Comparison of ENCODE assay signal across 8 cellular contexts in genomic region chr11:96341237-96342130, GRCh38. TPM values are rescaled to one million over a fixed set of nuclear protein-coding genes. Genes with fewer than 3 reads are reported as not detected.
DNase-seq lines count a peak whose midpoint lies in the region; ATAC-seq and TF ChIP-seq lines count a peak whose summit lies in the region.

No MANE protein-coding gene starts in this region.

- H2BK120ac ChIP-seq in IMR-90 (ENCODE audit: low read depth, low read length) = peak overlapping the region; percentile 89

- peak overlapping the region; percentile 80 for H2AK9ac ChIP-seq in IMR-90 (replicated peaks; ENCODE audit: low read depth, low read length, poor library complexity)

- peak overlapping the region; percentile 95 for H3K56ac ChIP-seq in IMR-90 (ENCODE audit: extremely low read depth, insufficient read depth, low read length)

- H2BK20ac ChIP-seq in IMR-90 (ENCODE audit: low read depth, low read length) = peak overlapping the region; percentile 57

- TF ChIP-seq RAD21 in IMR-90 (IDR thresholded peaks at IDR 0.05; ENCODE audit: low read length) = peak; percentile 30

- H3K18ac ChIP-seq in IMR-90 (ENCODE audit: low read depth, low read length) = peak overlapping the region; percentile 97

- peaks cover 10% of the 10 kb centered on the region for H3K36me3 Mint-ChIP-seq in activated CD4-positive, alpha-beta T cell treated with anti-CD3 and anti-CD28 coated beads, Interleukin-2, amount 10 ng/mL, durations not matched to agents 24 days and 14 days (ENCODE audit: low read depth)
- H3K36me3 Mint-ChIP-seq in memory B cell = no peaks in the 10 kb centered on the region

- H2AFZ ChIP-seq in IMR-90 (replicated peaks; ENCODE audit: low read length, poor library complexity) = peak overlapping the region; percentile 69

- TF ChIP-seq CTCF in IMR-90 (conservative IDR thresholded peaks at IDR 0.05; ENCODE audit: low read depth, low read length) = peak; percentile 52

- peaks cover 21 to 60% of the 10 kb centered on the region in 2 experiments; a peak in 3 of 4 replicates for H3K79me1 ChIP-seq in IMR-90 (ENCODE audit: low read depth in 1 of 2, low read length in 2 of 2)

- BruUV-seq in IMR-90 (replicated peaks; lab: Mats Ljungman, UMichigan) = no TSS peak

- H3K4me3 Mint-ChIP-seq in activated CD4-positive, alpha-beta T cell treated with anti-CD3 and anti-CD28 coated beads, Interleukin-2, amount 10 ng/mL, durations not matched to agents 24 days and 14 days = peak overlapping the region; percentile 95
- H3K4me3 Mint-ChIP-seq in memory B cell = peak overlapping the region; percentile 99

- H3K27ac ChIP-seq in IMR-90 (ENCODE audit: insufficient read depth, low read length) (peak overlapping the region; percentile 94), duodenal mucosa (ENCODE audit: low read depth, low read length) (peak overlapping the region; percentile 54)

- dilution Hi-C loops in IMR-90 (cut with HindIII; ENCODE audit: low sequenced_read_pairs, unreplicated experiment) = no loop called here

- peaks cover 7% of the 10 kb centered on the region for H3K9me1 ChIP-seq in IMR-90 (ENCODE audit: insufficient read depth, low read length)

- H3K27me3 Mint-ChIP-seq in activated CD4-positive, alpha-beta T cell treated with anti-CD3 and anti-CD28 coated beads, Interleukin-2, amount 10 ng/mL, durations not matched to agents 24 days and 14 days = no peaks in the 10 kb centered on the region
- no peaks in the 10 kb centered on the region for H3K27me3 Mint-ChIP-seq in memory B cell

- peak overlapping the region; percentile 95 for H3K23ac ChIP-seq in IMR-90 (ENCODE audit: low read depth, low read length)

- H3K27me3 ChIP-seq in IMR-90 (ENCODE audit: control insufficient read depth, insufficient read depth, low read length) (no peaks in the 10 kb centered on the region), duodenal mucosa (ENCODE audit: control insufficient read depth in 1 of 2, insufficient read depth in 2 of 2, low read length in 2 of 2) (no peaks in the 10 kb centered on the region)

- H2AK5ac ChIP-seq in IMR-90 (ENCODE audit: low read depth, low read length) = peak overlapping the region; percentile 80

- peak overlapping the region; percentile 91 for H4K5ac ChIP-seq in IMR-90 (ENCODE audit: low read depth, low read length)

- DNase-seq in Ammon's horn (ENCODE audit: low spot score) (peak; percentile 53), IMR-90 (peak; percentile 56), memory B cell (ENCODE audit: low spot score in 2 of 2) (peak; percentile 54 to 57), occipital lobe (lab: John Stamatoyannopoulos, UW) (no peak)
- peak; percentile 91 for DNase-seq in activated CD4-positive, alpha-beta T cell treated with anti-CD3 and anti-CD28 coated beads, Interleukin-2, amount 10 ng/mL, durations not matched to agents 24 days and 14 days
- peak; percentile 45 for DNase-seq in stimulated activated CD8-positive, alpha-beta memory T cell treated with anti-CD3 and anti-CD28 coated beads, Interleukin-4, amount 100 ng/mL, for 24 hours (ENCODE audit: low read depth)

- peak overlapping the region; percentile 88 for H4K91ac ChIP-seq in IMR-90 (ENCODE audit: insufficient read depth, low read depth, low read length)

- no peak; the same call in 1 of the 2 replicates for TF ChIP-seq POLR2A in IMR-90 (IDR thresholded peaks at IDR 0.05; ENCODE audit: low read depth, low read length)

- POLR2A ChIA-PET in IMR-90 (lab: Charles Lee; ENCODE audit: unreplicated experiment) = interaction anchor here (1.1 to 1.2 kb wide), 2 partner anchors 98 to 186 kb away, joined by 3 read pairs; no protein-coding TSS in a partner anchor

- H3K9me3 ChIP-seq in IMR-90 (ENCODE audit: control insufficient read depth, insufficient read depth, low read length) = no peaks in the 10 kb centered on the region
- no peaks in the 10 kb centered on the region for H3K9me3 ChIP-seq in duodenal mucosa (ENCODE audit: control insufficient read depth in 1 of 2, low read length in 2 of 2)

- H2BK15ac ChIP-seq in IMR-90 (ENCODE audit: low read depth, low read length) = peak overlapping the region; percentile 72

- H3K4ac ChIP-seq in IMR-90 (ENCODE audit: low read depth, low read length) = peak overlapping the region; percentile 93

- H4K20me1 ChIP-seq in IMR-90 (ENCODE audit: insufficient read depth, low read length) = peaks cover 2% of the 10 kb centered on the region; the same call in 1 of the 2 replicates

- peaks cover 2% of the 10 kb centered on the region for H3K36me3 ChIP-seq in IMR-90 (ENCODE audit: control insufficient read depth, insufficient read depth, low read length)
- no peaks in the 10 kb centered on the region for H3K36me3 ChIP-seq in duodenal mucosa (ENCODE audit: control insufficient read depth in 1 of 2, insufficient read depth in 2 of 2, low read length in 2 of 2)

- in situ Hi-C loops in IMR-90 (cut with MboI; ENCODE audit: low sequenced_read_pairs) = loop anchor here (5.0 kb wide), 2 partner anchors 179 to 289 kb away; no protein-coding TSS in a partner anchor

- H3K14ac ChIP-seq in IMR-90 (replicated peaks; ENCODE audit: low read depth, low read length) = peak overlapping the region; percentile 94

- H3K4me2 ChIP-seq in IMR-90 (ENCODE audit: low read depth, low read length) = peak overlapping the region; percentile 96

- WGBS in IMR-90 (ENCODE audit: extremely low coverage in 2 of 2, insufficient read length in 1 of 2), 2 experiments = no CpG with 5 or more reads among the region's 26 CpGs

- H3K27ac Mint-ChIP-seq in activated CD4-positive, alpha-beta T cell treated with anti-CD3 and anti-CD28 coated beads, Interleukin-2, amount 10 ng/mL, durations not matched to agents 24 days and 14 days = peak overlapping the region; percentile 93
- H3K27ac Mint-ChIP-seq in memory B cell = peak overlapping the region; percentile 91

- H3K9ac ChIP-seq in IMR-90 (ENCODE audit: low read depth, low read length) (peak overlapping the region; percentile 95), duodenal mucosa (ENCODE audit: low read depth in 1 of 2, low read length in 2 of 2) (peak overlapping the region; percentile 62 to 79)

- H3K4me1 ChIP-seq in IMR-90 (ENCODE audit: control insufficient read depth, insufficient read depth, low read length) = peaks cover 14% of the 10 kb centered on the region
- peaks cover 48 to 55% of the 10 kb centered on the region in 2 donors for H3K4me1 ChIP-seq in duodenal mucosa (ENCODE audit: control insufficient read depth in 1 of 2, insufficient read depth in 2 of 2, low read length in 2 of 2)

- H2BK5ac ChIP-seq in IMR-90 (ENCODE audit: low read depth, low read length, poor library complexity, severe bottlenecking) = peak overlapping the region; percentile 92

- intact Hi-C loops in IMR-90 (cut with micrococcal nuclease) = loop anchor here (1.0 to 5.0 kb wide), 6 partner anchors 35 to 551 kb away; partner anchors contain the start of genes CEP57 and MTMR2
- intact Hi-C loops in activated CD4-positive, alpha-beta T cell treated with anti-CD3 and anti-CD28 coated beads, Interleukin-2, amount 10 ng/mL, durations not matched to agents 24 days and 14 days (cut with micrococcal nuclease) = loop anchor here (1.0 to 10.0 kb wide), 10 partner anchors 34 to 504 kb away; partner anchors contain the start of gene MTMR2

- ATAC-seq in GM19463 (IDR thresholded peaks at IDR 0.05; ENCODE audit: unreplicated experiment) (peak; percentile 28), IMR-90 (ENCODE audit: low read depth) (peak; percentile 20), memory B cell (ENCODE audit: low read depth) (peak; percentile 46)

- H3K4me1 Mint-ChIP-seq in activated CD4-positive, alpha-beta T cell treated with anti-CD3 and anti-CD28 coated beads, Interleukin-2, amount 10 ng/mL, durations not matched to agents 24 days and 14 days = peaks cover 56% of the 10 kb centered on the region
- H3K4me1 Mint-ChIP-seq in memory B cell = peaks cover 48% of the 10 kb centered on the region

- CTCF ChIA-PET in IMR-90 (lab: Yijun Ruan, JAX) = interaction anchor here (0.6 to 5.1 kb wide), 12 partner anchors 30 to 308 kb away, joined by 3 to 34 read pairs (median 4); no protein-coding TSS in a partner anchor

- no peaks in the 10 kb centered on the region for H3K9me3 Mint-ChIP-seq in activated CD4-positive, alpha-beta T cell treated with anti-CD3 and anti-CD28 coated beads, Interleukin-2, amount 10 ng/mL, durations not matched to agents 24 days and 14 days
- H3K9me3 Mint-ChIP-seq in memory B cell = no peaks in the 10 kb centered on the region

- peak overlapping the region; percentile 92 for H3K4me3 ChIP-seq in IMR-90 (ENCODE audit: insufficient read depth, low read depth, low read length)
- peak overlapping the region; percentile 81 to 83 for H3K4me3 ChIP-seq in duodenal mucosa (ENCODE audit: low read depth in 1 of 2, low read length in 2 of 2)

- peak overlapping the region; percentile 32 to 87; a peak in 3 of 4 replicates for H4K8ac ChIP-seq in IMR-90 (ENCODE audit: low read depth in 2 of 2, low read length in 2 of 2)

TF ChIP-seq in IMR-90, 13 proteins besides CTCF, POLR2A, EP300 and RAD21 (continues in another document):
- no peak for TF ChIP-seq FOS (IDR thresholded peaks at IDR 0.05; ENCODE audit: low read depth, low read length)
- TF ChIP-seq MAZ (IDR thresholded peaks at IDR 0.05; ENCODE audit: borderline replicate concordance, low read depth, low read length) = peak; percentile 93; the same call in 1 of the 2 replicates

RNA-seq across cellular contexts. Expression of gene MAML2, which starts 1.5 kb away (rescaled TPM):
- total RNA-seq in IMR-90 (2012; rRNA removed) (18.1 and 19.5 TPM in 2 replicates), occipital lobe (4.8 TPM)
- 15.0 and 18.6 TPM in 2 replicates for polyA plus RNA-seq in IMR-90 (2012; rRNA removed)
- polyA plus RNA-seq in IMR-90 (2012; cell fraction: cytosol; rRNA removed) = 3.8 and 11.0 TPM in 2 replicates
- polyA plus RNA-seq in IMR-90 (2012; cell fraction: nucleus; rRNA removed; ENCODE audit: low replicate concordance) = 9.7 and 20.0 TPM in 2 replicates
- 11.9 and 12.4 TPM in 2 replicates for total RNA-seq in activated CD4-positive, alpha-beta T cell treated with anti-CD3 and anti-CD28 coated beads, Interleukin-2, amount 10 ng/mL, durations not matched to agents 24 days and 14 days

RNA-seq across cellular contexts. Expression of gene CCDC82, which starts 48.2 kb away (rescaled TPM):
- total RNA-seq in IMR-90 (2012; rRNA removed) = 4.1 and 11.7 TPM in 2 replicates
- polyA plus RNA-seq in IMR-90 (2012; rRNA removed) = 6.9 and 9.4 TPM in 2 replicates
- 0.36 and 0.73 TPM in 2 replicates for polyA plus RNA-seq in IMR-90 (2012; cell fraction: cytosol; rRNA removed)
- 1.8 and 15.4 TPM in 2 replicates for polyA plus RNA-seq in IMR-90 (2012; cell fraction: nucleus; rRNA removed; ENCODE audit: low replicate concordance)
- total RNA-seq in activated CD4-positive, alpha-beta T cell treated with anti-CD3 and anti-CD28 coated beads, Interleukin-2, amount 10 ng/mL, durations not matched to agents 24 days and 14 days = 27.6 and 31.8 TPM in 2 replicates
- 68.8 TPM for total RNA-seq in occipital lobe

RNA-seq across cellular contexts. Expression of gene JRKL, which starts 48.3 kb away (rescaled TPM):
- total RNA-seq in IMR-90 (2012; rRNA removed) (5.9 and 10.3 TPM in 2 replicates), occipital lobe (14.3 TPM)
- 3.6 and 5.6 TPM in 2 replicates for polyA plus RNA-seq in IMR-90 (2012; rRNA removed)
- polyA plus RNA-seq in IMR-90 (2012; cell fraction: cytosol; rRNA removed) = 0.48 and 0.61 TPM in 2 replicates
- polyA plus RNA-seq in IMR-90 (2012; cell fraction: nucleus; rRNA removed; ENCODE audit: low replicate concordance) = 0.18 and 2.3 TPM in 2 replicates
- 9.9 and 11.9 TPM in 2 replicates for total RNA-seq in activated CD4-positive, alpha-beta T cell treated with anti-CD3 and anti-CD28 coated beads, Interleukin-2, amount 10 ng/mL, durations not matched to agents 24 days and 14 days
